8 cellular contexts compared by ENCODE assay signal in genomic region chr15:34584321-34584668, GRCh38. TPM values are rescaled to one million over a fixed set of nuclear protein-coding genes. Genes with fewer than 3 reads are reported as not detected.
A peak's percentile ranks its signal among the peaks of the same experiment; 100 is the strongest.
DNase-seq lines count a peak whose midpoint lies in the region; ATAC-seq and TF ChIP-seq lines count a peak whose summit lies in the region.

No MANE protein-coding gene starts in this region.

- H3K9ac ChIP-seq in NT2/D1 (ENCODE audit: insufficient read length, low read depth) = peak overlapping the region; percentile 88

- DNase-seq in GM06990 (ENCODE audit: extremely low read depth, insufficient read length) = no peak
- DNase-seq in NT2/D1 (ENCODE audit: low read depth, low spot score) = no peak
- DNase-seq in epithelial cell of esophagus (ENCODE audit: low read depth) = no peak
- DNase-seq in prostate gland (ENCODE audit: low spot score) = no peak
- DNase-seq in DMS153 (lab: John Stamatoyannopoulos, UW) = no peak
- no peak for DNase-seq in kidney glomerular epithelial cell (lab: John Stamatoyannopoulos, UW)

- H3K9me3 ChIP-seq in NT2/D1 (ENCODE audit: insufficient read depth, low read length) (no peaks in the 10 kb centered on the region), prostate gland (no peaks in the 10 kb centered on the region)

- no peak overlapping the region for H3K27ac ChIP-seq in prostate gland

- H3K4me3 ChIP-seq in GM06990 (replicated peaks; ENCODE audit: low read depth, low read length) (peak overlapping the region; percentile 91), NT2/D1 (ENCODE audit: insufficient read length, low read depth) (peak overlapping the region; percentile 70), epithelial cell of esophagus (ENCODE audit: low read length) (peak overlapping the region; percentile 68), prostate gland (peak overlapping the region; percentile 78 to 87)

- intact Hi-C loops in prostate gland (cut with DNase I) = no loop called here

- ATAC-seq in GM21576 (IDR thresholded peaks at IDR 0.05; ENCODE audit: unreplicated experiment) (no peak), GM18519 (IDR thresholded peaks at IDR 0.05; ENCODE audit: low FRiP score, unreplicated experiment) (no peak)

- H3K4me1 ChIP-seq in NT2/D1 (ENCODE audit: insufficient read depth, insufficient read length) = no peaks in the 10 kb centered on the region
- H3K4me1 ChIP-seq in prostate gland (replicated peaks) = no peaks in the 10 kb centered on the region

- TF ChIP-seq CTCF in GM06990 (IDR thresholded peaks at IDR 0.05; ENCODE audit: insufficient read depth, low read length, poor library complexity, severe bottlenecking) = no peak
- TF ChIP-seq CTCF in epithelial cell of esophagus (IDR thresholded peaks at IDR 0.05; ENCODE audit: insufficient read depth, low read depth, low read length, missing control alignments) = no peak
- no peak for TF ChIP-seq CTCF in prostate gland (IDR thresholded peaks at IDR 0.05)

- H3K36me3 ChIP-seq in GM06990 (ENCODE audit: control insufficient read depth, insufficient read depth, low read length) (no peaks in the 10 kb centered on the region; the same call in 1 of the 2 replicates), NT2/D1 (ENCODE audit: insufficient read depth, insufficient read length, low read length) (no peaks in the 10 kb centered on the region), prostate gland (no peaks in the 10 kb centered on the region)

- TF ChIP-seq POLR2A in prostate gland (IDR thresholded peaks at IDR 0.05) = no peak

- H3K27me3 ChIP-seq in GM06990 (replicated peaks; ENCODE audit: control insufficient read depth, insufficient read depth, low read length) (no peaks in the 10 kb centered on the region), NT2/D1 (ENCODE audit: insufficient read depth, insufficient read length) (peaks cover 15% of the 10 kb centered on the region), prostate gland (replicated peaks; ENCODE audit: insufficient read depth) (no peaks in the 10 kb centered on the region)

- 69% methylated on average over 12 of the region's 13 CpGs for WGBS in prostate gland

RNA-seq across cellular contexts. Expression of gene GOLGA8B, which starts 0.8 kb away (rescaled TPM):
- total RNA-seq in prostate gland = 100 to 1,000 TPM in 1 of 2 donors, 10 to 100 TPM in 1; 83.0 to 197 TPM
